ENCODE assay signal across 8 cellular contexts in genomic region chr11:64372802-64373597, GRCh38. TPM values are rescaled to one million over a fixed set of nuclear protein-coding genes. Genes with fewer than 3 reads are reported as not detected.
DNase-seq lines count a peak whose midpoint lies in the region; ATAC-seq lines count a peak whose summit lies in the region.

No MANE protein-coding gene starts in this region.

- no peak overlapping the region for H3K23ac ChIP-seq in mesenchymal stem cell (ENCODE audit: low read length in 2 of 2)

- no peak overlapping the region for H3K4me3 ChIP-seq in mesenchymal stem cell (ENCODE audit: insufficient read depth in 1 of 2, low read depth in 1 of 2, low read length in 2 of 2)

- 93% methylated on average over 18 of the region's 18 CpGs for WGBS in mesenchymal stem cell

- peaks cover 0 to 12% of the 10 kb centered on the region in 2 experiments for H3K27me3 ChIP-seq in mesenchymal stem cell (ENCODE audit: control insufficient read depth in 1 of 2, insufficient read depth in 1 of 2, low read length in 2 of 2)

- intact Hi-C loops in Right ventricle myocardium superior (cut with DNase I) (no loop called here), cardiac septum (cut with DNase I) (no loop called here)

- no peak overlapping the region for H3K18ac ChIP-seq in mesenchymal stem cell (ENCODE audit: low read depth in 1 of 2, low read length in 2 of 2)

- no peak overlapping the region for H3K27ac ChIP-seq in mesenchymal stem cell (ENCODE audit: low read length, poor library complexity, severe bottlenecking)

- H3K79me1 ChIP-seq in mesenchymal stem cell (replicated peaks; ENCODE audit: low read length, poor library complexity, severe bottlenecking), result peaks cover 14% of the 10 kb centered on the region

- no peak overlapping the region for H2BK5ac ChIP-seq in mesenchymal stem cell (ENCODE audit: low read depth, low read length, poor library complexity, severe bottlenecking)

- H3K36me3 ChIP-seq in mesenchymal stem cell (ENCODE audit: control insufficient read depth in 1 of 2, insufficient read depth in 2 of 2, low read depth in 1 of 2, low read length in 2 of 2), result peaks cover 25 to 42% of the 10 kb centered on the region in 2 experiments

- H2AFZ ChIP-seq in mesenchymal stem cell (ENCODE audit: low read depth, low read length), result no peak overlapping the region

- H3K14ac ChIP-seq in mesenchymal stem cell (ENCODE audit: low read length in 2 of 2), result no peak overlapping the region

- no peak overlapping the region for H2BK15ac ChIP-seq in mesenchymal stem cell (ENCODE audit: low read depth, poor library complexity, severe bottlenecking)

- no peak overlapping the region for H4K91ac ChIP-seq in mesenchymal stem cell (ENCODE audit: low read length)

- ATAC-seq in Right ventricle myocardium superior (ENCODE audit: poor library complexity), result peak; percentile 24

- no peak overlapping the region for H2BK120ac ChIP-seq in mesenchymal stem cell (ENCODE audit: low read depth, low read length)

- H3K4me2 ChIP-seq in mesenchymal stem cell (ENCODE audit: low read length, poor library complexity, severe bottlenecking), result no peak overlapping the region

- H3K9ac ChIP-seq in mesenchymal stem cell (ENCODE audit: low read length), result no peak overlapping the region

- DNase-seq in Right ventricle myocardium superior (no peak), cardiac septum (ENCODE audit: low spot score) (no peak), NCI-H524 treated with DMSO at 0.1 percent for 48 hours (lab: John Stamatoyannopoulos, UW) (peak; percentile 95), ecto neural progenitor cell (ENCODE audit: low spot score) (peak; percentile 65), superior temporal gyrus (ENCODE audit: extremely low spot score) (peak; percentile 88), HUDEP-2 (lab: John Stamatoyannopoulos, UW; ENCODE audit: unreplicated experiment in 76 of 76) (no peak), mesenchymal stem cell (no peak), EL (no peak)

- H3K4ac ChIP-seq in mesenchymal stem cell (ENCODE audit: low read depth in 1 of 2, low read length in 2 of 2), result no peak overlapping the region

- no peak overlapping the region for H2AK5ac ChIP-seq in mesenchymal stem cell (ENCODE audit: low read length, severe bottlenecking)

- no peak overlapping the region for H4K8ac ChIP-seq in mesenchymal stem cell (ENCODE audit: low read length)

- no peaks in the 10 kb centered on the region for H3K4me1 ChIP-seq in mesenchymal stem cell (ENCODE audit: control insufficient read depth, insufficient read depth, low read depth, low read length)

- no peak overlapping the region for H2BK12ac ChIP-seq in mesenchymal stem cell (ENCODE audit: low read length in 2 of 2)

- H3K9me3 ChIP-seq in mesenchymal stem cell (ENCODE audit: control insufficient read depth, low read length), result no peaks in the 10 kb centered on the region

RNA-seq across cellular contexts. Expression of gene RPS6KA4, which starts 14.0 kb away (rescaled TPM):
- total RNA-seq in Right ventricle myocardium superior, result 14.6 TPM
- 15.4 TPM for total RNA-seq in cardiac septum
- polyA plus RNA-seq in mesenchymal stem cell (2013, experiment 1 of 2), result 23.7 TPM
- polyA plus RNA-seq in mesenchymal stem cell (2013, experiment 2 of 2), result 21.3 TPM

RNA-seq across cellular contexts. Expression of gene CCDC88B, which starts 33.0 kb away (rescaled TPM):
- total RNA-seq in Right ventricle myocardium superior (7.7 TPM), cardiac septum (6.3 TPM)
- 2.0 TPM for polyA plus RNA-seq in mesenchymal stem cell (2013, experiment 1 of 2)
- polyA plus RNA-seq in mesenchymal stem cell (2013, experiment 2 of 2), result 1.8 TPM

RNA-seq across cellular contexts. Expression of gene PRDX5, which starts 55.1 kb away (rescaled TPM):
- 417 TPM for total RNA-seq in Right ventricle myocardium superior
- total RNA-seq in cardiac septum, result 208 TPM
- polyA plus RNA-seq in mesenchymal stem cell (2013, experiment 1 of 2), result 235 TPM
- polyA plus RNA-seq in mesenchymal stem cell (2013, experiment 2 of 2), result 233 TPM

RNA-seq across cellular contexts. Expression of gene TRMT112, which starts 55.6 kb away (rescaled TPM):
- total RNA-seq in Right ventricle myocardium superior (97.5 TPM), cardiac septum (75.1 TPM)
- polyA plus RNA-seq in mesenchymal stem cell (2013, experiment 1 of 2), result 364 TPM
- polyA plus RNA-seq in mesenchymal stem cell (2013, experiment 2 of 2), result 351 TPM

Comparison
In these comparisons a context has a peak if more than half of its experiments do, and no peak if none do; other contexts are left out.
1. DNase-seq: peak in NCI-H524 treated with DMSO at 0.1 percent for 48 hours (single experiment), ecto neural progenitor cell (single experiment) and superior temporal gyrus (single experiment); none in Right ventricle myocardium superior (single experiment), cardiac septum (single experiment), HUDEP-2 (0 of 76), mesenchymal stem cell (single experiment) and EL (single experiment).